8 cellular contexts compared by ENCODE assay signal in genomic region chr12:121917950-121918678, GRCh38. TPM values are rescaled to one million over a fixed set of nuclear protein-coding genes. Genes with fewer than 3 reads are reported as not detected.
DNase-seq lines count a peak whose midpoint lies in the region; ATAC-seq and TF ChIP-seq lines count a peak whose summit lies in the region.

Gene CFAP251 (plus strand): TSS chr12:121918592. CDS start chr12:121921306, 2,714 bp downstream.

- peak within 1 kb of the TSS; percentile 45 for H3K27ac Mint-ChIP-seq in chondrocyte (ENCODE audit: unreplicated experiment)

- no peaks in the 10 kb centered on the region for H3K9me3 Mint-ChIP-seq in chondrocyte (ENCODE audit: low read depth)

- H3K4me1 Mint-ChIP-seq in chondrocyte (ENCODE audit: low read depth): peaks cover 3% of the 10 kb centered on the region

- TF ChIP-seq CTCF in GM12865 (IDR thresholded peaks at IDR 0.05; ENCODE audit: insufficient read depth, low read depth, low read length, missing control alignments): peak; percentile 3
- peak; percentile 70 for TF ChIP-seq CTCF in chondrocyte (IDR thresholded peaks at IDR 0.05)

- H3K27me3 Mint-ChIP-seq in chondrocyte (ENCODE audit: low read depth): no peaks in the 10 kb centered on the region

- DNase-seq in GM12865 (ENCODE audit: low read depth) (peak; percentile 93), NCI-H187 (lab: John Stamatoyannopoulos, UW) (peak; percentile 92 to 97), chondrocyte (ENCODE audit: low spot score) (peak; percentile 93), left kidney (ENCODE audit: low read depth, low spot score) (peak; percentile 99)
- peak; percentile 92 for DNase-seq in activated CD4-positive, alpha-beta T cell treated with anti-CD3 and anti-CD28 coated beads for 1 hour
- DNase-seq in stimulated activated CD4-positive, alpha-beta T cell treated with anti-CD3 and anti-CD28 coated beads, Interleukin-1b, Interleukin-23, amount 100 ng/mL, for 48 hours: peak; percentile 96

- peaks cover 19% of the 10 kb centered on the region for H3K36me3 Mint-ChIP-seq in chondrocyte (ENCODE audit: low read depth)

- peak within 1 kb of the TSS; percentile 50 for H3K4me3 ChIP-seq in GM12865 (ENCODE audit: low read depth, low read length)

- peak within 1 kb of the TSS; percentile 35 for H3K4me3 Mint-ChIP-seq in chondrocyte (ENCODE audit: unreplicated experiment)

- ATAC-seq in HG02678 (IDR thresholded peaks at IDR 0.05; ENCODE audit: unreplicated experiment) (peak; percentile 98), GM18870 (IDR thresholded peaks at IDR 0.05; ENCODE audit: unreplicated experiment) (no peak)

RNA-seq across cellular contexts. Expression of gene CFAP251, which starts in this region (rescaled TPM):
- 3.5 to 6.4 TPM (median 4.5 TPM) in 3 replicates for total RNA-seq in chondrocyte
